ENCODE assay signal across 9 cellular contexts in genomic region chr2:96241901-96242611, GRCh38. TPM values are rescaled to one million over a fixed set of nuclear protein-coding genes. Genes with fewer than 3 reads are reported as not detected.
DNase-seq lines count a peak whose midpoint lies in the region; ATAC-seq, FAIRE-seq and TF ChIP-seq lines count a peak whose summit lies in the region.
"Had no signal": no experiment of that assay in that cellular context is flagged by ENCODE, and none has a peak within 500 bp of the region (broad histone marks: within the 10 kb centered on the region; RNA-seq: fewer than 3 reads in every experiment).

No MANE protein-coding gene starts in this region.

- H3K4me2 ChIP-seq in OCI-LY1 (ENCODE audit: low read length), result peak overlapping the region; percentile 48

- peaks cover 1% of the 10 kb centered on the region for H3K27me3 Mint-ChIP-seq in endodermal cell (ENCODE audit: insufficient read depth)

- intact Hi-C loops in Right ventricle myocardium superior (cut with DNase I), result no loop called here

- H3K79me2 ChIP-seq in OCI-LY1 (ENCODE audit: insufficient read depth, low read length), result no peaks in the 10 kb centered on the region

- ATAC-seq in HG02763 (IDR thresholded peaks at IDR 0.05; ENCODE audit: unreplicated experiment) (peak; percentile 79), Right ventricle myocardium superior (ENCODE audit: poor library complexity) (peak; percentile 56)

- 91 to 97% methylated on average over 5 of the region's 5 CpGs for WGBS in endodermal cell (ENCODE audit: insufficient coverage in 1 of 2, insufficient read length in 1 of 2), 2 experiments

- no peak overlapping the region for H3K4me3 Mint-ChIP-seq in endodermal cell

- TF ChIP-seq CTCF in OCI-LY1 (IDR thresholded peaks at IDR 0.05; ENCODE audit: low read length), result no peak
- TF ChIP-seq CTCF in endodermal cell (conservative IDR thresholded peaks at IDR 0.05), result no peak

- H4K20me1 ChIP-seq in OCI-LY1 (ENCODE audit: insufficient read depth, low read length), result no peaks in the 10 kb centered on the region

- no peaks in the 10 kb centered on the region for H3F3A ChIP-seq in OCI-LY1 (ENCODE audit: insufficient read depth, low read length)

- peaks cover 7% of the 10 kb centered on the region for H3K4me1 Mint-ChIP-seq in endodermal cell

- peak overlapping the region; percentile 22 for H3K4me3 ChIP-seq in OCI-LY1 (ENCODE audit: low read depth, low read length, poor library complexity, severe bottlenecking)
- H3K4me3 ChIP-seq in endodermal cell (ENCODE audit: low read length), result no peak overlapping the region
- H3K4me3 ChIP-seq: cardiac muscle cell had no signal

- FAIRE-seq in GM18507 (lab: Jason Lieb, UNC), result peak; percentile 94

- H3K36me3 ChIP-seq in OCI-LY1 (ENCODE audit: insufficient read depth, low read length) (no peaks in the 10 kb centered on the region), endodermal cell (ENCODE audit: control insufficient read depth, insufficient read depth, low read length) (no peaks in the 10 kb centered on the region)
- H3K36me3 ChIP-seq: cardiac muscle cell had no signal

- H3K9me2 ChIP-seq in OCI-LY1 (ENCODE audit: low read depth, low read length), result no peaks in the 10 kb centered on the region

- no peak for DNase-seq in GM18507 (ENCODE audit: extremely low spot score, insufficient read length, low read depth)
- peak; percentile 79 for DNase-seq in activated effector memory CD4-positive, alpha-beta T cell treated with anti-CD3 and anti-CD28 coated beads, Interleukin-2, amount 50 U/mL, for 16 hours
- peak; percentile 59 for DNase-seq in Right ventricle myocardium superior
- DNase-seq in stimulated activated CD4-positive, alpha-beta T cell treated with anti-CD3 and anti-CD28 coated beads, Interleukin-4, amount 100 ng/mL, for 24 hours, result peak; percentile 62
- DNase-seq in endodermal cell, result no peak
- no peak for DNase-seq in DMS 273 (lab: John Stamatoyannopoulos, UW; ENCODE audit: unreplicated experiment)

- H3K9me3 ChIP-seq in OCI-LY1 (ENCODE audit: low read length) (no peaks in the 10 kb centered on the region), endodermal cell (ENCODE audit: control insufficient read depth, low read length) (no peaks in the 10 kb centered on the region)

- peaks cover 37% of the 10 kb centered on the region for H3K4me1 ChIP-seq in OCI-LY1 (ENCODE audit: insufficient read depth, low read length, severe bottlenecking)
- no peaks in the 10 kb centered on the region for H3K4me1 ChIP-seq in endodermal cell (ENCODE audit: control insufficient read depth, insufficient read depth, low read length)

- no peak overlapping the region for H3K27ac Mint-ChIP-seq in endodermal cell

- H3K9me3 Mint-ChIP-seq in endodermal cell, result no peaks in the 10 kb centered on the region

- no peak overlapping the region for H2AFZ ChIP-seq in OCI-LY1 (ENCODE audit: low read length)

- H3K9ac ChIP-seq in OCI-LY1 (ENCODE audit: low read length) (peak overlapping the region; percentile 47), endodermal cell (ENCODE audit: extremely low read depth, low read length, poor library complexity, severe bottlenecking) (no peak overlapping the region)

- H3K27ac ChIP-seq in OCI-LY1 (ENCODE audit: low read depth, low read length, poor library complexity, severe bottlenecking), result peak overlapping the region; percentile 78
- no peak overlapping the region for H3K27ac ChIP-seq in endodermal cell (ENCODE audit: low read depth, low read length)
- H3K27ac ChIP-seq: cardiac muscle cell had no signal

- no peaks in the 10 kb centered on the region for H3K27me3 ChIP-seq in OCI-LY1 (ENCODE audit: insufficient read depth, low read length)
- no peaks in the 10 kb centered on the region for H3K27me3 ChIP-seq in endodermal cell (ENCODE audit: control insufficient read depth, insufficient read depth, low read length, poor library complexity, severe bottlenecking)
- H3K27me3 ChIP-seq: cardiac muscle cell had no signal

- peaks cover 10% of the 10 kb centered on the region for H3K36me3 Mint-ChIP-seq in endodermal cell (ENCODE audit: low read depth)

RNA-seq across cellular contexts. Expression of gene TMEM127, which starts 23.7 kb away (rescaled TPM):
- 67.3 TPM for total RNA-seq in Right ventricle myocardium superior
- total RNA-seq in endodermal cell, result 10 to 100 TPM; 27.0 to 28.3 TPM
- 20.1 TPM for polyA plus RNA-seq in endodermal cell (2013, experiment 1 of 2)
- 18.2 TPM for polyA plus RNA-seq in endodermal cell (2013, experiment 2 of 2)

RNA-seq across cellular contexts. Expression of gene CIAO1, which starts 24.0 kb away (rescaled TPM):
- total RNA-seq in Right ventricle myocardium superior (62.3 TPM), endodermal cell (10 to 100 TPM; 65.4 to 66.2 TPM)
- polyA plus RNA-seq in endodermal cell (2013, experiment 1 of 2), result 71.4 TPM
- 58.3 TPM for polyA plus RNA-seq in endodermal cell (2013, experiment 2 of 2)

RNA-seq across cellular contexts. Expression of gene STARD7, which starts 33.4 kb away (rescaled TPM):
- total RNA-seq in Right ventricle myocardium superior (179 TPM), endodermal cell (100 to 1,000 TPM; 145 to 159 TPM)
- polyA plus RNA-seq in endodermal cell (2013, experiment 1 of 2), result 103 TPM
- polyA plus RNA-seq in endodermal cell (2013, experiment 2 of 2), result 93.9 TPM

Comparison
In these comparisons a context has a peak if more than half of its experiments do, and no peak if none do; other contexts are left out.
1. DNase-seq: peak in activated effector memory CD4-positive, alpha-beta T cell treated with anti-CD3 and anti-CD28 coated beads, Interleukin-2, amount 50 U/mL, for 16 hours (single experiment), Right ventricle myocardium superior (single experiment) and stimulated activated CD4-positive, alpha-beta T cell treated with anti-CD3 and anti-CD28 coated beads, Interleukin-4, amount 100 ng/mL, for 24 hours (single experiment); none in GM18507 (single experiment), endodermal cell (single experiment) and DMS 273 (single experiment).